In the genomic region with DNA sequence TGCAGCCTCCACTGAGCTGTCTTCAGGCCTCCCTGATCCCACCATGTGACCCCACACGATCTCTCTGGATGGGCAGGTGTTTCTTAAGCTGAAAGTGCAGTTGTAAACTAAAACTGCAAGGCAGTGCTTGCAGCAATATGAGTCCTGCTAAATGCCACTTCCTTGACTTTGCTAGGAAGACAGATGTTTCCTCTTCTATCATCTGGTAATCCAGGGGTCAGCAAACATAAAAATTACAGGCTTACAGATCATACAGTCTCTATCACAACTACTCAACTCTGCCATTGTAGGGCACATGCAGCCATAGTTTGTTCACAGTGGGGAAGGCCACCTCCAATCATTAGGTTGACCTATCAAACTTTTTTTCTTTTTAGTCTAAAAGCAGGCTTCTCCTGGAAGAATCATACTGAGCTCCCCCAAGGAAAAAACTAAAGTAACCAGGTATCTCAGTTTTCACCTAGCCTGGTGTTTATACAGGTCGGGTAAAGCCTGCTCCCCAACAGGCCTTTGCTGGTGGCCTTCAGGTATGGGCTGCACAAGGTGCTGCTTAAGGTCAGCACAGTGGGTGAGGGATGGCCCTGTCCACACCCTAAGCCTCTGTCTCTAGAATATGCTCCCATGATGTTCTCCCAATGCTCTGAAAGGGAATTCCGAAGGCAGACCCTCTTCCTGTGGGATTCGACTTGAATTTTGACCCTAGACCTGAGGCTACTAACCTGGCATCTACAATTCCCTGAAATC, we compare ENCODE assay signal across 20 cellular contexts. TPM values are rescaled to one million over a fixed set of nuclear protein-coding genes. Genes with fewer than 3 reads are reported as not detected.
DNase-seq lines count a peak whose midpoint lies in the region; ATAC-seq and TF ChIP-seq lines count a peak whose summit lies in the region.
"Had no signal": no experiment of that assay in that cellular context is flagged by ENCODE, and none has a peak within 500 bp of the region (broad histone marks: within the 10 kb centered on the region; RNA-seq: fewer than 3 reads in every experiment).

No MANE protein-coding gene starts in this region.

- intact Hi-C loops in activated T-helper 2 cell treated with anti-CD3 and anti-CD28 coated beads, Interferon-gamma antibody, Interleukin-2, Interleukin-4, amounts not matched to agents 10 μg/mL and 5 μg/mL and 100 μg/mL, durations not matched to agents 14 hours and 24 hours and 36 hours (cut with micrococcal nuclease), result no loop called here
- intact Hi-C loops in MCF 10A (cut with micrococcal nuclease), result no loop called here

- H3K27ac Mint-ChIP-seq in endodermal cell, result no peak overlapping the region
- H3K27ac Mint-ChIP-seq in type B pancreatic cell, result peak overlapping the region; percentile 78
- no peak overlapping the region for H3K27ac Mint-ChIP-seq in activated T-helper 2 cell treated with anti-CD3 and anti-CD28 coated beads, Interferon-gamma antibody, Interleukin-2, Interleukin-4, amounts not matched to agents 10 μg/mL and 5 μg/mL and 100 μg/mL, durations not matched to agents 14 hours and 24 hours and 36 hours
- no peak overlapping the region for H3K27ac Mint-ChIP-seq in MCF 10A (ENCODE audit: low read depth, unreplicated experiment)
- H3K27ac Mint-ChIP-seq: HFFc6 had no signal

- WGBS in endodermal cell (ENCODE audit: insufficient coverage in 1 of 2, insufficient read length in 1 of 2), 2 experiments, result 84 to 93% methylated on average over 3 to 4 of the region's 4 CpGs

- CTCF ChIA-PET in MCF 10A (lab: Yijun Ruan, JAX), result interaction anchor here (0.6 kb wide), 1 partner anchor 8 kb away, joined by 5 read pairs; no protein-coding TSS in a partner anchor

- POLR2A ChIA-PET in MCF 10A (lab: Yijun Ruan, JAX), result no interaction called here

- BruUV-seq in MCF 10A (replicated peaks; lab: Mats Ljungman, UMichigan), result no TSS peak

- H3K36me3 Mint-ChIP-seq in endodermal cell (ENCODE audit: low read depth) (no peaks in the 10 kb centered on the region), type B pancreatic cell (no peaks in the 10 kb centered on the region), MCF 10A (ENCODE audit: insufficient read depth, unreplicated experiment) (peaks cover 5% of the 10 kb centered on the region)
- no peaks in the 10 kb centered on the region for H3K36me3 Mint-ChIP-seq in activated T-helper 2 cell treated with anti-CD3 and anti-CD28 coated beads, Interferon-gamma antibody, Interleukin-2, Interleukin-4, amounts not matched to agents 10 μg/mL and 5 μg/mL and 100 μg/mL, durations not matched to agents 14 hours and 24 hours and 36 hours (ENCODE audit: low read depth)

- peaks cover 8% of the 10 kb centered on the region for H3K27me3 Mint-ChIP-seq in endodermal cell (ENCODE audit: insufficient read depth)
- no peaks in the 10 kb centered on the region for H3K27me3 Mint-ChIP-seq in type B pancreatic cell
- peaks cover 31% of the 10 kb centered on the region for H3K27me3 Mint-ChIP-seq in activated T-helper 2 cell treated with anti-CD3 and anti-CD28 coated beads, Interferon-gamma antibody, Interleukin-2, Interleukin-4, amounts not matched to agents 10 μg/mL and 5 μg/mL and 100 μg/mL, durations not matched to agents 14 hours and 24 hours and 36 hours (ENCODE audit: low read depth)
- peaks cover 23% of the 10 kb centered on the region for H3K27me3 Mint-ChIP-seq in MCF 10A (ENCODE audit: insufficient read depth, unreplicated experiment)

- no peak overlapping the region for H3K27ac ChIP-seq in endodermal cell (ENCODE audit: low read depth, low read length)
- H3K27ac ChIP-seq: C4-2B, HL-60 had no signal

- no peak for ATAC-seq in HG03095 (IDR thresholded peaks at IDR 0.05; ENCODE audit: unreplicated experiment)

- H3K27me3 ChIP-seq in endodermal cell (ENCODE audit: control insufficient read depth, insufficient read depth, low read length, poor library complexity, severe bottlenecking), result no peaks in the 10 kb centered on the region

- H3K9ac ChIP-seq in endodermal cell (ENCODE audit: extremely low read depth, low read length, poor library complexity, severe bottlenecking), result no peak overlapping the region

- H3K36me3 ChIP-seq in endodermal cell (ENCODE audit: control insufficient read depth, insufficient read depth, low read length), result no peaks in the 10 kb centered on the region

- H3K4me3 ChIP-seq in endodermal cell (ENCODE audit: low read length), result no peak overlapping the region

- DNase-seq in Kasumi-1 (lab: John Stamatoyannopoulos, UW) (peak; percentile 71 to 77), endodermal cell (peak; percentile 37), lung microvascular endothelial cell (ENCODE audit: low read depth in 2 of 2) (peak; percentile 75 to 84), type B pancreatic cell (ENCODE audit: extremely low spot score, unreplicated experiment) (no peak), MCF 10A (ENCODE audit: unreplicated experiment) (no peak)
- no peak for DNase-seq in activated T-helper 2 cell treated with anti-CD3 and anti-CD28 coated beads, Interferon-gamma antibody, Interleukin-2, Interleukin-4, amounts not matched to agents 10 μg/mL and 5 μg/mL and 100 μg/mL, durations not matched to agents 14 hours and 24 hours and 36 hours (ENCODE audit: low spot score)
- DNase-seq: DMS79 treated with DMSO at 0.1 percent for 48 hours; HFFc6; IMR-90; Karpas-422; NCI-H1092 treated with DMSO at 0.1 percent for 48 hours; NCI-H146; NCI-H2081; NCI-H748 treated with DMSO at 0.1 percent for 48 hours; NK-92 treated with Interleukin-12 subunit alpha and Interleukin-12 subunit beta, amount 100 ng/mL, for 24 hours; Right ventricle myocardium superior had no signal

- TF ChIP-seq CTCF in endodermal cell (conservative IDR thresholded peaks at IDR 0.05) (no peak), type B pancreatic cell (conservative IDR thresholded peaks at IDR 0.05) (no peak), MCF 10A (IDR thresholded peaks at IDR 0.05; ENCODE audit: unreplicated experiment) (no peak)

- H3K4me3 Mint-ChIP-seq in endodermal cell (no peak overlapping the region), type B pancreatic cell (no peak overlapping the region), MCF 10A (ENCODE audit: unreplicated experiment) (no peak overlapping the region)
- H3K4me3 Mint-ChIP-seq in activated T-helper 2 cell treated with anti-CD3 and anti-CD28 coated beads, Interferon-gamma antibody, Interleukin-2, Interleukin-4, amounts not matched to agents 10 μg/mL and 5 μg/mL and 100 μg/mL, durations not matched to agents 14 hours and 24 hours and 36 hours (ENCODE audit: low read depth), result no peak overlapping the region
- H3K4me3 Mint-ChIP-seq: HFFc6 had no signal

- peaks cover 44% of the 10 kb centered on the region for H3K4me1 Mint-ChIP-seq in endodermal cell
- peaks cover 35% of the 10 kb centered on the region for H3K4me1 Mint-ChIP-seq in type B pancreatic cell (ENCODE audit: unreplicated experiment)
- peaks cover 6% of the 10 kb centered on the region for H3K4me1 Mint-ChIP-seq in activated T-helper 2 cell treated with anti-CD3 and anti-CD28 coated beads, Interferon-gamma antibody, Interleukin-2, Interleukin-4, amounts not matched to agents 10 μg/mL and 5 μg/mL and 100 μg/mL, durations not matched to agents 14 hours and 24 hours and 36 hours (ENCODE audit: low read depth)
- no peaks in the 10 kb centered on the region for H3K4me1 Mint-ChIP-seq in MCF 10A (ENCODE audit: insufficient read depth, unreplicated experiment)

- H3K9me3 Mint-ChIP-seq in endodermal cell (no peaks in the 10 kb centered on the region), type B pancreatic cell (peaks cover 5% of the 10 kb centered on the region), MCF 10A (ENCODE audit: unreplicated experiment) (no peaks in the 10 kb centered on the region)
- no peaks in the 10 kb centered on the region for H3K9me3 Mint-ChIP-seq in activated T-helper 2 cell treated with anti-CD3 and anti-CD28 coated beads, Interferon-gamma antibody, Interleukin-2, Interleukin-4, amounts not matched to agents 10 μg/mL and 5 μg/mL and 100 μg/mL, durations not matched to agents 14 hours and 24 hours and 36 hours
- H3K9me3 Mint-ChIP-seq: HFFc6 had no signal

- peaks cover 9% of the 10 kb centered on the region for H3K4me1 ChIP-seq in endodermal cell (ENCODE audit: control insufficient read depth, insufficient read depth, low read length)

- H3K9me3 ChIP-seq in endodermal cell (ENCODE audit: control insufficient read depth, low read length), result no peaks in the 10 kb centered on the region

RNA-seq across cellular contexts. Expression of a gene that starts 10.8 kb away (rescaled TPM):
- total RNA-seq in endodermal cell (1 to 10 TPM; 1.6 to 1.7 TPM), lung microvascular endothelial cell (60.8 and 487 TPM in 2 replicates), type B pancreatic cell (ENCODE audit: low replicate concordance) (3.2 and 6.4 TPM in 2 replicates), MCF 10A (2022) (0.20 TPM in 1 of 2 replicates, not detected in the other)
- polyA plus RNA-seq in endodermal cell (2013, experiment 1 of 2), result 0.61 TPM
- polyA plus RNA-seq in endodermal cell (2013, experiment 2 of 2), result 0.54 TPM
- total RNA-seq in activated T-helper 2 cell treated with anti-CD3 and anti-CD28 coated beads, Interferon-gamma antibody, Interleukin-2, Interleukin-4, amounts not matched to agents 10 μg/mL and 5 μg/mL and 100 μg/mL, durations not matched to agents 14 hours and 24 hours and 36 hours, result not detected in 2 replicates
- total RNA-seq: NCI-H460 had no signal

Comparison
In these comparisons a context has a peak if more than half of its experiments do, and no peak if none do; other contexts are left out.
1. DNase-seq: peak in Kasumi-1 (2 of 2), endodermal cell (single experiment) and lung microvascular endothelial cell (2 of 2); none in type B pancreatic cell (single experiment), activated T-helper 2 cell treated with anti-CD3 and anti-CD28 coated beads, Interferon-gamma antibody, Interleukin-2, Interleukin-4, amounts not matched to agents 10 μg/mL and 5 μg/mL and 100 μg/mL, durations not matched to agents 14 hours and 24 hours and 36 hours (single experiment) and MCF 10A (single experiment).